Comparison of ENCODE assay signal across 22 cellular contexts in genomic region chr7:84154991-84155781, GRCh38. TPM values are rescaled to one million over a fixed set of nuclear protein-coding genes. Genes with fewer than 3 reads are reported as not detected.
A peak's percentile ranks its signal among the peaks of the same experiment; 100 is the strongest.
DNase-seq lines count a peak whose midpoint lies in the region; ATAC-seq, FAIRE-seq and TF ChIP-seq lines count a peak whose summit lies in the region.
"Had no signal": no experiment of that assay in that cellular context is flagged by ENCODE, and none has a peak within 500 bp of the region (broad histone marks: within the 10 kb centered on the region; RNA-seq: fewer than 3 reads in every experiment).

No MANE protein-coding gene starts in this region.

- peak overlapping the region; percentile 60 for H3T11ph ChIP-seq in H9 (ENCODE audit: low read length)

- no peak overlapping the region for H3K4me3 Mint-ChIP-seq in H9
- H3K4me3 Mint-ChIP-seq in stimulated activated naive B cell treated with anti-CD40 and anti-IgM and Interleukin-4, amounts not matched to agents 10 μg/mL and 1 μg/mL and 100 μg/mL, for 72 hours: no peak overlapping the region

- H3K36me3 Mint-ChIP-seq in H9 (ENCODE audit: insufficient read depth in 1 of 3, low read depth in 3 of 3): peaks cover 0 to 3% (median 0%) of the 10 kb centered on the region in 3 experiments; a peak in 2 of 7 replicates
- no peaks in the 10 kb centered on the region for H3K36me3 Mint-ChIP-seq in stimulated activated naive B cell treated with anti-CD40 and anti-IgM and Interleukin-4, amounts not matched to agents 10 μg/mL and 1 μg/mL and 100 μg/mL, for 72 hours

- no peak overlapping the region for H2BK20ac ChIP-seq in H9 (ENCODE audit: low read depth, low read length, poor library complexity, severe bottlenecking)

- H3K36me3 ChIP-seq in rectal smooth muscle tissue (ENCODE audit: control insufficient read depth, insufficient read depth, low read length): no peaks in the 10 kb centered on the region
- H3K36me3 ChIP-seq: HAP-1, SJCRH30 had no signal

- no peaks in the 10 kb centered on the region for H3K27me3 Mint-ChIP-seq in H9 (ENCODE audit: low read depth)
- H3K27me3 Mint-ChIP-seq in stimulated activated naive B cell treated with anti-CD40 and anti-IgM and Interleukin-4, amounts not matched to agents 10 μg/mL and 1 μg/mL and 100 μg/mL, for 72 hours: no peaks in the 10 kb centered on the region

- no peak overlapping the region for H2AK5ac ChIP-seq in H9 (ENCODE audit: insufficient read length, low read length)

- H4K20me1 ChIP-seq in H9 (ENCODE audit: control insufficient read depth, insufficient read depth, insufficient read length): no peaks in the 10 kb centered on the region

- H3K4me2 ChIP-seq in H9 (ENCODE audit: insufficient read depth, insufficient read length, low read length): no peak overlapping the region

- H3K4me1 Mint-ChIP-seq in H9: peaks cover 17 to 19% of the 10 kb centered on the region in 2 experiments
- no peaks in the 10 kb centered on the region for H3K4me1 Mint-ChIP-seq in stimulated activated naive B cell treated with anti-CD40 and anti-IgM and Interleukin-4, amounts not matched to agents 10 μg/mL and 1 μg/mL and 100 μg/mL, for 72 hours

- FAIRE-seq in frontal cortex (lab: Jason Lieb, UNC): no peak
- FAIRE-seq: GM19239, HTR-8/SVneo had no signal

- no peaks in the 10 kb centered on the region; a peak in 1 of 5 replicates for H3K9me3 Mint-ChIP-seq in H9
- H3K9me3 Mint-ChIP-seq in stimulated activated naive B cell treated with anti-CD40 and anti-IgM and Interleukin-4, amounts not matched to agents 10 μg/mL and 1 μg/mL and 100 μg/mL, for 72 hours: peaks cover 0 to 3% of the 10 kb centered on the region in 2 donors

- H2BK15ac ChIP-seq in H9 (ENCODE audit: low read depth, low read length): no peak overlapping the region

- H3K27ac Mint-ChIP-seq in H9: peak overlapping the region in 2 of 3 experiments; percentile 46 to 87; a peak in 4 of 7 replicates
- H3K27ac Mint-ChIP-seq in stimulated activated naive B cell treated with anti-CD40 and anti-IgM and Interleukin-4, amounts not matched to agents 10 μg/mL and 1 μg/mL and 100 μg/mL, for 72 hours: no peak overlapping the region

- H4K91ac ChIP-seq in H9 (ENCODE audit: insufficient read length, low read depth, low read length): no peak overlapping the region

- H3K14ac ChIP-seq in H9 (ENCODE audit: insufficient read depth, low read length): no peak overlapping the region

- no CpG with 5 or more reads among the region's 6 CpGs for WGBS in H9 (ENCODE audit: extremely low coverage, insufficient read length, low lambda C conversion rate)

- no peak overlapping the region for H2BK5ac ChIP-seq in H9 (ENCODE audit: insufficient read length, low read length)

- H3K56ac ChIP-seq in H9 (ENCODE audit: insufficient read length, low read depth, low read length): no peak overlapping the region

- no peak overlapping the region for H3K23ac ChIP-seq in H9 (ENCODE audit: insufficient read length, low read depth, low read length)

- no peak overlapping the region for H3K4ac ChIP-seq in H9 (ENCODE audit: low read depth, low read length)

- POLR2A ChIA-PET in HEK293T (lab: Yijun Ruan, JAX): no interaction called here

- H3K4me3 ChIP-seq in fibroblast of the aortic adventitia (ENCODE audit: low read depth, low read length): no peak overlapping the region
- no peak overlapping the region for H3K4me3 ChIP-seq in rectal smooth muscle tissue (ENCODE audit: low read length)
- H3K4me3 ChIP-seq: HAP-1, SJCRH30 had no signal

- H3K27me3 ChIP-seq in H9 (ENCODE audit: insufficient read depth, low read length) (no peaks in the 10 kb centered on the region), rectal smooth muscle tissue (ENCODE audit: control insufficient read depth, insufficient read depth, low read length) (no peaks in the 10 kb centered on the region), foreskin keratinocyte (no peaks in the 10 kb centered on the region)
- H3K27me3 ChIP-seq: SJCRH30 had no signal

- no peak for TF ChIP-seq CTCF in H9 (conservative IDR thresholded peaks at IDR 0.05)
- TF ChIP-seq CTCF in fibroblast of the aortic adventitia (IDR thresholded peaks at IDR 0.05; ENCODE audit: insufficient read depth, low read length): no peak
- TF ChIP-seq CTCF in foreskin keratinocyte (conservative IDR thresholded peaks at IDR 0.05): no peak

- no peak for DNase-seq in H9
- peak; percentile 60 for DNase-seq in amniotic epithelial cell (ENCODE audit: low read depth)
- DNase-seq in fibroblast of the aortic adventitia (ENCODE audit: low read depth): peak; percentile 70
- no peak for DNase-seq in HEK293T (ENCODE audit: extremely low spot score)
- DNase-seq in stimulated activated naive B cell treated with anti-CD40 and anti-IgM and Interleukin-4, amounts not matched to agents 10 μg/mL and 1 μg/mL and 100 μg/mL, for 72 hours: no peak
- DNase-seq in frontal cortex (ENCODE audit: low spot score in 2 of 2): no peak
- no peak for DNase-seq in foreskin keratinocyte
- DNase-seq: COR-L47; DMS153; MV-4-11; NCI-H1417 treated with DMSO at 0.1 percent for 48 hours; NCI-H1930; NCI-H2171; NCI-H446; NK-92 treated with Interleukin-12 subunit alpha and Interleukin-12 subunit beta, amount 100 ng/mL, for 24 hours; SJCRH30 had no signal

- H2AFZ ChIP-seq in H9 (ENCODE audit: low read length): no peak overlapping the region

- no peaks in the 10 kb centered on the region for H3K79me1 ChIP-seq in H9 (ENCODE audit: insufficient read depth, low read depth, low read length, poor library complexity, severe bottlenecking)

- H3K4me1 ChIP-seq in H9 (ENCODE audit: insufficient read depth, low read length): peaks cover 3% of the 10 kb centered on the region; the same call in 1 of the 2 replicates
- peaks cover 12% of the 10 kb centered on the region for H3K4me1 ChIP-seq in rectal smooth muscle tissue (ENCODE audit: control insufficient read depth, insufficient read depth, low read length)
- H3K4me1 ChIP-seq in foreskin keratinocyte: no peaks in the 10 kb centered on the region
- H3K4me1 ChIP-seq: SJCRH30 had no signal

- no peak overlapping the region for H3K18ac ChIP-seq in H9 (ENCODE audit: insufficient read length, low read depth, low read length)

- no peak overlapping the region for H3K9ac ChIP-seq in H9 (ENCODE audit: extremely low read depth, insufficient read length, low read length)
- no peak overlapping the region for H3K9ac ChIP-seq in rectal smooth muscle tissue (ENCODE audit: low read length)

- H2BK120ac ChIP-seq in H9 (ENCODE audit: low read depth, low read length, poor library complexity, severe bottlenecking): no peak overlapping the region

- ATAC-seq in stimulated activated naive B cell treated with anti-CD40 and anti-IgM and Interleukin-4, amounts not matched to agents 10 μg/mL and 1 μg/mL and 100 μg/mL, for 72 hours (replicated peaks): no peak
- no peak for ATAC-seq in foreskin keratinocyte

- H3K9me3 ChIP-seq in H9 (ENCODE audit: control insufficient read depth, low read depth, low read length): no peaks in the 10 kb centered on the region
- H3K9me3 ChIP-seq: HAP-1, SJCRH30 had no signal

- no peaks in the 10 kb centered on the region for H3K23me2 ChIP-seq in H9 (ENCODE audit: insufficient read length, low read depth, low read length, poor library complexity, severe bottlenecking)

- H4K5ac ChIP-seq in H9 (ENCODE audit: insufficient read length, low read depth, low read length): no peak overlapping the region

- CTCF ChIA-PET in HEK293T (lab: Yijun Ruan, JAX): interaction anchor here (0.7 kb wide), 1 partner anchor 98 kb away, joined by 3 read pairs; no protein-coding TSS in a partner anchor

- H3K27ac ChIP-seq in H9 (ENCODE audit: insufficient read length, low read depth, low read length): no peak overlapping the region
- H3K27ac ChIP-seq in rectal smooth muscle tissue (ENCODE audit: low read depth, low read length): peak overlapping the region; percentile 52
- no peak overlapping the region for H3K27ac ChIP-seq in foreskin keratinocyte
- H3K27ac ChIP-seq: HL-60, SJCRH30 had no signal

- peaks cover 5% of the 10 kb centered on the region; the same call in 1 of the 2 replicates for H3K79me2 ChIP-seq in H9 (ENCODE audit: insufficient read depth, low read length)

- H2BK12ac ChIP-seq in H9 (ENCODE audit: insufficient read length, low read depth, low read length): no peak overlapping the region

- H4K8ac ChIP-seq in H9 (replicated peaks; ENCODE audit: insufficient read length, low read depth, low read length): no peak overlapping the region

TF ChIP-seq in HEK293T, 16 proteins besides CTCF, POLR2A, EP300 and RAD21:
- TF ChIP-seq FOXM1 (IDR thresholded peaks at IDR 0.05; ENCODE audit: borderline replicate concordance) (no peak), L3MBTL2 (conservative IDR thresholded peaks at IDR 0.05) (no peak), LEF1 (IDR thresholded peaks at IDR 0.05; ENCODE audit: borderline replicate concordance) (no peak)
TF ChIP-seq in HEK293T: peak in this region for 0.

RNA-seq across cellular contexts. Expression of gene SEMA3A, which starts 39.4 kb away (rescaled TPM):
- 60.0 and 61.5 TPM in 2 replicates for total RNA-seq in H9 (2021)
- total RNA-seq in fibroblast of the aortic adventitia (ENCODE audit: low replicate concordance): 1.6 and 118 TPM in 2 replicates
- 33.0 TPM for total RNA-seq in frontal cortex
- total RNA-seq in foreskin keratinocyte: 3.2 and 4.6 TPM in 2 replicates
- 0.66 and 1.0 TPM in 2 replicates for polyA plus RNA-seq in foreskin keratinocyte
- total RNA-seq: OCI-LY7 had no signal

Comparison
In these comparisons a context has a peak if more than half of its experiments do, and no peak if none do; other contexts are left out.
1. DNase-seq: peak in amniotic epithelial cell (single experiment) and fibroblast of the aortic adventitia (single experiment); none in H9 (single experiment), HEK293T (single experiment), stimulated activated naive B cell treated with anti-CD40 and anti-IgM and Interleukin-4, amounts not matched to agents 10 μg/mL and 1 μg/mL and 100 μg/mL, for 72 hours (single experiment), frontal cortex (0 of 2) and foreskin keratinocyte (0 of 2).